ENCODE assay signal across 15 cellular contexts in genomic region chr6:15817100-15817499, GRCh38.
DNase-seq lines count a peak whose midpoint lies in the region; ATAC-seq and TF ChIP-seq lines count a peak whose summit lies in the region.
"Had no signal": no experiment of that assay in that cellular context is flagged by ENCODE, and none has a peak within 500 bp of the region (broad histone marks: within the 10 kb centered on the region; RNA-seq: fewer than 3 reads in every experiment).

No MANE protein-coding gene starts in this region.

- no peaks in the 10 kb centered on the region for H3K9me3 Mint-ChIP-seq in chondrocyte (ENCODE audit: low read depth)
- H3K9me3 Mint-ChIP-seq: CD4-positive, alpha-beta T cell had no signal

- no peak overlapping the region for H2BK120ac ChIP-seq in trophoblast cell (ENCODE audit: insufficient read depth, low read length, poor library complexity)

- no peak overlapping the region for H2AK5ac ChIP-seq in trophoblast cell (ENCODE audit: low read length)

- no peak overlapping the region for H4K8ac ChIP-seq in trophoblast cell (ENCODE audit: low read depth, low read length)

- intact Hi-C loops in Right ventricle myocardium inferior (cut with DNase I), result no loop called here

- no peak overlapping the region for H3K14ac ChIP-seq in trophoblast cell (ENCODE audit: low read length)

- peaks cover 30% of the 10 kb centered on the region for H3K4me1 ChIP-seq in HAP-1
- peaks cover 3 to 13% of the 10 kb centered on the region in 2 experiments for H3K4me1 ChIP-seq in trophoblast cell (ENCODE audit: control insufficient read depth in 1 of 2, insufficient read depth in 2 of 2, low read length in 2 of 2)
- H3K4me1 ChIP-seq: Caco-2 had no signal

- H2BK12ac ChIP-seq in trophoblast cell (ENCODE audit: low read length), result no peak overlapping the region

- H2BK5ac ChIP-seq in trophoblast cell (ENCODE audit: low read depth, low read length, poor library complexity), result no peak overlapping the region

- ATAC-seq in Right ventricle myocardium inferior, result no peak

- H3K4me3 ChIP-seq in AG04450 (ENCODE audit: low read depth, low read length) (no peak overlapping the region), HAP-1 (no peak overlapping the region), trophoblast cell (ENCODE audit: low read depth, low read length) (no peak overlapping the region)
- H3K4me3 ChIP-seq: GM23248 had no signal

- no peak overlapping the region for H3K18ac ChIP-seq in trophoblast cell (ENCODE audit: low read length)

- H3K36me3 ChIP-seq in HAP-1 (replicated peaks), result no peaks in the 10 kb centered on the region
- H3K36me3 ChIP-seq in trophoblast cell (ENCODE audit: control insufficient read depth in 1 of 2, insufficient read depth in 2 of 2, low read length in 2 of 2), result no peaks in the 10 kb centered on the region

- WGBS in trophoblast cell (ENCODE audit: extremely low coverage, insufficient coverage, insufficient read length), result no CpG with 5 or more reads among the region's 4 CpGs

- POLR2A ChIA-PET in AG04450 (lab: Yijun Ruan, JAX), result no interaction called here

- in situ Hi-C loops in HAP-1 (cut with MboI; ENCODE audit: low sequenced_read_pairs), result no loop called here

- H4K12ac ChIP-seq in trophoblast cell (ENCODE audit: low read depth, low read length), result no peak overlapping the region

- no peak overlapping the region for H3K9ac ChIP-seq in trophoblast cell (ENCODE audit: low read length)
- H3K9ac ChIP-seq: GM23248 had no signal

- peaks cover 5% of the 10 kb centered on the region for H3K27me3 Mint-ChIP-seq in chondrocyte (ENCODE audit: low read depth)

- H3K27me3 ChIP-seq in AG04450 (ENCODE audit: control insufficient read depth, insufficient read depth, low read length) (peaks cover 3% of the 10 kb centered on the region), HAP-1 (ENCODE audit: low read depth) (no peaks in the 10 kb centered on the region), trophoblast cell (ENCODE audit: insufficient read depth, low read length) (no peaks in the 10 kb centered on the region)

- peaks cover 5% of the 10 kb centered on the region for H3K79me1 ChIP-seq in trophoblast cell (ENCODE audit: low read length)

- no peak overlapping the region for H3K23ac ChIP-seq in trophoblast cell (ENCODE audit: low read length)

- H3K4ac ChIP-seq in trophoblast cell (ENCODE audit: low read depth, low read length), result no peak overlapping the region

- H4K91ac ChIP-seq in trophoblast cell (ENCODE audit: low read depth, low read length), result no peak overlapping the region

- H3K4me2 ChIP-seq in trophoblast cell (ENCODE audit: low read length), result no peak overlapping the region

- peak overlapping the region; percentile 11 for H3K27ac ChIP-seq in AG04450 (ENCODE audit: low read depth, low read length)
- H3K27ac ChIP-seq in trophoblast cell (ENCODE audit: low read depth, low read length), result peak overlapping the region; percentile 40
- H3K27ac ChIP-seq: C4-2B, GM23248, HL-60 had no signal

- no peak overlapping the region for H3K27ac Mint-ChIP-seq in chondrocyte (ENCODE audit: unreplicated experiment)
- H3K27ac Mint-ChIP-seq: CD4-positive, alpha-beta T cell had no signal

- H3K9me3 ChIP-seq in AG04450 (ENCODE audit: control insufficient read depth, insufficient read depth, low read length) (no peaks in the 10 kb centered on the region), HAP-1 (no peaks in the 10 kb centered on the region), trophoblast cell (ENCODE audit: insufficient read depth, low read depth, low read length) (no peaks in the 10 kb centered on the region)
- H3K9me3 ChIP-seq: Caco-2 had no signal

- peaks cover 8% of the 10 kb centered on the region for H3K4me1 Mint-ChIP-seq in chondrocyte (ENCODE audit: low read depth)

- H3K36me3 Mint-ChIP-seq in chondrocyte (ENCODE audit: low read depth), result peaks cover 2% of the 10 kb centered on the region

- TF ChIP-seq CTCF in AG04450 (IDR thresholded peaks at IDR 0.05; ENCODE audit: low read depth, low read length), result no peak
- TF ChIP-seq CTCF in chondrocyte (IDR thresholded peaks at IDR 0.05), result no peak

- CTCF ChIA-PET in AG04450 (lab: Charles Lee), result no interaction called here

- H2AFZ ChIP-seq in trophoblast cell (ENCODE audit: insufficient read depth, low read length, poor library complexity), result no peak overlapping the region
- H2AFZ ChIP-seq: GM23248 had no signal

- DNase-seq in AG04450 (ENCODE audit: low read depth, low spot score) (no peak), HAP-1 (ENCODE audit: low spot score in 2 of 2) (peak; percentile 40 to 50), SK-N-DZ (ENCODE audit: low spot score) (peak; percentile 93), trophoblast cell (peak; percentile 98 to 99), chondrocyte (ENCODE audit: low spot score) (no peak), T-helper 2 cell (no peak), Right ventricle myocardium inferior (ENCODE audit: missing footprints) (no peak)
- DNase-seq: 8988T; CD4-positive, alpha-beta T cell; GDM1; GM23248; HCEC 1CT had no signal

- H3K79me2 ChIP-seq in trophoblast cell (ENCODE audit: control insufficient read depth, insufficient read depth, low read length, poor library complexity), result no peaks in the 10 kb centered on the region

- H3K4me3 Mint-ChIP-seq in chondrocyte (ENCODE audit: unreplicated experiment), result no peak overlapping the region
- H3K4me3 Mint-ChIP-seq: CD4-positive, alpha-beta T cell had no signal

Comparison
In these comparisons a context has a peak if more than half of its experiments do, and no peak if none do; other contexts are left out.
1. DNase-seq: peak in HAP-1 (2 of 2), SK-N-DZ (single experiment) and trophoblast cell (2 of 2); none in AG04450 (single experiment), chondrocyte (single experiment), T-helper 2 cell (0 of 5) and Right ventricle myocardium inferior (single experiment).